Comparison of ENCODE assay signal across 8 cellular contexts in the genomic region with DNA sequence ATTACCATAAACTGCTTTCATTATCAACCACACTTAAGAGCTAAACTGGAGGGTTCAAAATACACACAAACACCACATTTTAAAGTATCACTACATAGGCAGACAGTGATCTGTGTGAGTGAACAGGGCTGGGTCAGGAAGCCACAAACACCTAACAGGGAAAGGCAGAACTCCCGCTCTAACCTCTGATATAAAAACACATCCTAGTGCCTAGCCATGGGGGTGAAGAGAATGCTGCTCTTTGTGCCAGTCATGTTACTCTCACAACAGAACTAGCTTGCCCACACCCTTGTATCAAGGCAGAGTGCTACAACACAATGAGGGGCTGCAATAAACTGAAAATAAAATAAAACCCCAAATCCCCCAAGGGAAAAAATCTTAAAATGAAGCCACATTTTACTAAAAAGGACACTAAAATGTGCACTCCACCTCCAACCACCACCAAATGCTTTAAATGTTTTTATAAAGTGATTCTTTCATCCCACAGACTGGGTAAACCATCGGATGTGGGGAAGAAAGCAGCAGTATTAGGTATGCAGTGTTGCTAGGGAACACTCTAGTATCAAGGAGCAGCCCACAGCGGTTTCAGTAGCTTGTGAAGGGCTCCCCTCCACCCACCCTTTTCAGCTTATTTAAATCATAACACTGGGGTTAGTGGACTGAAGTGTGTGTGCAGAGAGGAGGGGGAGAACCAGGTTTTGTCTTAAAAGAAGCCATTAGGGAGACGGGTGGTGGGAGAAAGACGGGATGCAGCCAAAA.
A peak's percentile ranks its signal among the peaks of the same experiment; 100 is the strongest.
DNase-seq lines count a peak whose midpoint lies in the region; ATAC-seq and TF ChIP-seq lines count a peak whose summit lies in the region.

No MANE protein-coding gene starts in this region.

- POLR2A ChIA-PET in T-cell (lab: Charles Lee) = interaction anchor here in 1 of 2 donors (0.6 kb wide), 1 partner anchor 36 kb away, joined by 3 read pairs; no protein-coding TSS in a partner anchor

- no peak for TF ChIP-seq CTCF in foreskin fibroblast (IDR thresholded peaks at IDR 0.05; ENCODE audit: low read depth, low read length)
- no peak for TF ChIP-seq CTCF in CD14-positive monocyte (IDR thresholded peaks at IDR 0.05)

- H3K36me3 Mint-ChIP-seq in T-cell (peaks cover 58% of the 10 kb centered on the region), CD14-positive monocyte (peaks cover 48 to 74% of the 10 kb centered on the region in 2 donors)
- H3K36me3 Mint-ChIP-seq in central memory CD8-positive, alpha-beta T cell (ENCODE audit: insufficient read depth) = peaks cover 9% of the 10 kb centered on the region

- no peaks in the 10 kb centered on the region for H3K27me3 ChIP-seq in H7 (ENCODE audit: control insufficient read depth, insufficient read depth, low read length)

- CTCF ChIA-PET in T-cell (lab: Charles Lee) = no interaction called here

- H3K36me3 ChIP-seq in H7 (replicated peaks; ENCODE audit: control insufficient read depth, insufficient read depth, low read length) = no peaks in the 10 kb centered on the region

- DNase-seq in H7 (peak; percentile 29), T-cell (peak in 32 of 34 experiments; percentile 10 to 67 (median 48)), epidermal melanocyte (ENCODE audit: insufficient read length, low spot score) (no peak), foreskin fibroblast (no peak), CD14-positive monocyte (ENCODE audit: low spot score) (no peak), HuH-7 (ENCODE audit: low spot score) (no peak)
- peak; percentile 29 to 57 for DNase-seq in central memory CD8-positive, alpha-beta T cell (ENCODE audit: low spot score in 2 of 2)
- DNase-seq in stimulated activated CD8-positive, alpha-beta memory T cell treated with anti-CD3 and anti-CD28 coated beads, Interleukin-15, amount 100 ng/mL, for 1 hour (ENCODE audit: low read depth) = peak; percentile 18

- H3K9me3 Mint-ChIP-seq in T-cell (no peaks in the 10 kb centered on the region), CD14-positive monocyte (peaks cover 0 to 1% (median 0%) of the 10 kb centered on the region in 7 donors)
- no peaks in the 10 kb centered on the region for H3K9me3 Mint-ChIP-seq in central memory CD8-positive, alpha-beta T cell

- peak overlapping the region; percentile 43 to 65 (median 63) for H3K4me3 Mint-ChIP-seq in T-cell
- peak overlapping the region; percentile 62 for H3K4me3 Mint-ChIP-seq in central memory CD8-positive, alpha-beta T cell
- no peak overlapping the region for H3K4me3 Mint-ChIP-seq in CD14-positive monocyte

- H3K27ac Mint-ChIP-seq in T-cell (peak overlapping the region; percentile 90 to 93), CD14-positive monocyte (no peak overlapping the region)
- H3K27ac Mint-ChIP-seq in central memory CD8-positive, alpha-beta T cell (ENCODE audit: low read depth) = peak overlapping the region; percentile 87

- H3K4me3 ChIP-seq in H7 (ENCODE audit: insufficient read depth, low read depth, low read length) (no peak overlapping the region), foreskin fibroblast (ENCODE audit: low read depth in 1 of 2, low read length in 2 of 2) (no peak overlapping the region)

- peaks cover 12 to 16% (median 13%) of the 10 kb centered on the region in 3 donors for H3K4me1 Mint-ChIP-seq in T-cell
- peaks cover 14% of the 10 kb centered on the region for H3K4me1 Mint-ChIP-seq in central memory CD8-positive, alpha-beta T cell
- H3K4me1 Mint-ChIP-seq in CD14-positive monocyte = no peaks in the 10 kb centered on the region

- intact Hi-C loops in CD14-positive monocyte (cut with micrococcal nuclease) = no loop called here

- no peaks in the 10 kb centered on the region for H3K27me3 Mint-ChIP-seq in T-cell
- H3K27me3 Mint-ChIP-seq in central memory CD8-positive, alpha-beta T cell = no peaks in the 10 kb centered on the region
- no peaks in the 10 kb centered on the region for H3K27me3 Mint-ChIP-seq in CD14-positive monocyte (ENCODE audit: low read depth in 3 of 3)

- peak; percentile 92 to 98 (median 95) for ATAC-seq in T-cell (replicated peaks in 1 of 4)
- peak; percentile 98 for ATAC-seq in central memory CD8-positive, alpha-beta T cell (replicated peaks; ENCODE audit: extremely low read depth, poor library complexity, severe bottlenecking)

Comparison
In these comparisons a context has a peak if more than half of its experiments do, and no peak if none do; other contexts are left out.
1. DNase-seq: peak in H7 (single experiment), T-cell (32 of 34), central memory CD8-positive, alpha-beta T cell (2 of 2) and stimulated activated CD8-positive, alpha-beta memory T cell treated with anti-CD3 and anti-CD28 coated beads, Interleukin-15, amount 100 ng/mL, for 1 hour (single experiment); none in epidermal melanocyte (single experiment), foreskin fibroblast (0 of 2), CD14-positive monocyte (single experiment) and HuH-7 (single experiment).
2. H3K27ac Mint-ChIP-seq: peak in T-cell (2 of 2) and central memory CD8-positive, alpha-beta T cell (single experiment); none in CD14-positive monocyte (0 of 7).
3. H3K4me3 Mint-ChIP-seq: peak in T-cell (3 of 3) and central memory CD8-positive, alpha-beta T cell (single experiment); none in CD14-positive monocyte (0 of 2).